In genomic region chr1:28259935-28260802, GRCh38 we compare ENCODE assay signal across 8 cellular contexts. TPM values are rescaled to one million over a fixed set of nuclear protein-coding genes. Genes with fewer than 3 reads are reported as not detected.
DNase-seq lines count a peak whose midpoint lies in the region; ATAC-seq and TF ChIP-seq lines count a peak whose summit lies in the region.

No MANE protein-coding gene starts in this region.

- peak overlapping the region; percentile 93 for H3K27ac ChIP-seq in RWPE1
- peak overlapping the region; percentile 73 to 88 (median 82) for H3K27ac ChIP-seq in body of pancreas
- H3K27ac ChIP-seq in rectal smooth muscle tissue (ENCODE audit: low read depth, low read length) = peak overlapping the region; percentile 86

- H3K27me3 Mint-ChIP-seq in Caco-2 (ENCODE audit: insufficient read depth, unreplicated experiment) = no peaks in the 10 kb centered on the region

- H3K36me3 Mint-ChIP-seq in Caco-2 (ENCODE audit: insufficient read depth, unreplicated experiment) = peaks cover 38% of the 10 kb centered on the region

- H3K36me3 ChIP-seq in Caco-2 (ENCODE audit: control insufficient read depth, insufficient read depth, low read length) (no peaks in the 10 kb centered on the region), body of pancreas (replicated peaks in 1 of 2; ENCODE audit: insufficient read depth in 1 of 2, low read depth in 2 of 2) (no peaks in the 10 kb centered on the region), rectal smooth muscle tissue (ENCODE audit: control insufficient read depth, insufficient read depth, low read length) (no peaks in the 10 kb centered on the region)

- peak; percentile 70 to 71 for DNase-seq in Caco-2
- DNase-seq in RWPE1 (ENCODE audit: low spot score) = peak; percentile 63
- peak; percentile 60 to 78 (median 75) for DNase-seq in body of pancreas
- no peak for DNase-seq in cerebellar nuclear complex (lab: John Stamatoyannopoulos, UW)
- DNase-seq in NAMALWA (ENCODE audit: low spot score) = no peak

- peaks cover 13% of the 10 kb centered on the region for H3K4me1 Mint-ChIP-seq in Caco-2 (ENCODE audit: low read depth, unreplicated experiment)

- POLR2A ChIA-PET in Caco-2 (lab: Charles Lee) (interaction anchor here (0.6 to 1.0 kb wide), 3 partner anchors 24 to 157 kb away, joined by 3 to 5 read pairs (median 3); partner anchors contain the start of genes ATP5IF1 and MED18), RWPE1 (lab: Yijun Ruan, JAX; ENCODE audit: low non-redundant PET) (interaction anchor here (0.6 to 1.0 kb wide), 4 partner anchors 11 to 109 kb away, joined by 3 to 7 read pairs (median 3); no protein-coding TSS in a partner anchor)

- H3K27ac Mint-ChIP-seq in Caco-2 (ENCODE audit: unreplicated experiment) = peak overlapping the region; percentile 92

- ATAC-seq in HG02970 (IDR thresholded peaks at IDR 0.05; ENCODE audit: low FRiP score, unreplicated experiment) (peak; percentile 19), body of pancreas (peak; percentile 45)

- H3K9me3 ChIP-seq in Caco-2 (no peaks in the 10 kb centered on the region), body of pancreas (no peaks in the 10 kb centered on the region)

- BruUV-seq in Caco-2 (replicated peaks; lab: Mats Ljungman, UMichigan) = no TSS peak

- TF ChIP-seq CTCF in Caco-2 (IDR thresholded peaks at IDR 0.05; ENCODE audit: insufficient read depth in 1 of 2, low read depth in 1 of 2, low read length in 1 of 2, severe bottlenecking in 1 of 2, unreplicated experiment in 1 of 2) = no peak
- TF ChIP-seq CTCF in RWPE1 (conservative IDR thresholded peaks at IDR 0.05; ENCODE audit: low read depth) = no peak
- TF ChIP-seq CTCF in body of pancreas (IDR thresholded peaks at IDR 0.05) = no peak

- H3K4me3 Mint-ChIP-seq in Caco-2 (ENCODE audit: unreplicated experiment) = peak overlapping the region; percentile 73

- no peak for TF ChIP-seq POLR2A in body of pancreas (IDR thresholded peaks at IDR 0.05)

- H3K9ac ChIP-seq in rectal smooth muscle tissue (ENCODE audit: low read length) = peak overlapping the region; percentile 62

- no peaks in the 10 kb centered on the region for H3K27me3 ChIP-seq in Caco-2 (replicated peaks; ENCODE audit: control insufficient read depth, insufficient read depth, low read length)
- H3K27me3 ChIP-seq in body of pancreas = no peaks in the 10 kb centered on the region
- no peaks in the 10 kb centered on the region for H3K27me3 ChIP-seq in rectal smooth muscle tissue (ENCODE audit: control insufficient read depth, insufficient read depth, low read length)

- intact Hi-C loops in Caco-2 (cut with micrococcal nuclease; ENCODE audit: unreplicated experiment) (no loop called here), body of pancreas (cut with DNase I) (no loop called here)

- H3K4me1 ChIP-seq in Caco-2 = 0 out of 2 replicates have a peak, but pooled peaks cover 4% of the 10 kb centered on the region
- peaks cover 47% of the 10 kb centered on the region for H3K4me1 ChIP-seq in body of pancreas
- H3K4me1 ChIP-seq in rectal smooth muscle tissue (ENCODE audit: control insufficient read depth, insufficient read depth, low read length) = peaks cover 2% of the 10 kb centered on the region

- WGBS in body of pancreas, 2 donors = 0 to 2% methylated on average over 11 to 60 of the region's 66 CpGs

- no peaks in the 10 kb centered on the region for H3K9me3 Mint-ChIP-seq in Caco-2 (ENCODE audit: unreplicated experiment)

- CTCF ChIA-PET in Caco-2 (lab: Charles Lee) = interaction anchor here (2.4 kb wide), 1 partner anchor 11 kb away, joined by 13 read pairs; no protein-coding TSS in a partner anchor
- CTCF ChIA-PET in RWPE1 (lab: Yijun Ruan, JAX) = interaction anchor here (0.5 to 1.5 kb wide), 2 partner anchors 10 to 12 kb away, joined by 3 to 14 read pairs; no protein-coding TSS in a partner anchor

- H3K4me3 ChIP-seq in Caco-2 (ENCODE audit: low read depth, low read length) (peak overlapping the region; percentile 90), body of pancreas (peak overlapping the region; percentile 67 to 97), iPS-11a (ENCODE audit: low read depth, low read length) (peak overlapping the region; percentile 91), rectal smooth muscle tissue (ENCODE audit: low read length) (peak overlapping the region; percentile 95)

RNA-seq across cellular contexts. Expression of gene SESN2, which starts 0.9 kb away (rescaled TPM):
- total RNA-seq in Caco-2 (2022) = 33.2 and 34.5 TPM in 2 replicates
- 10 to 100 TPM in 1 of 2 donors, 1 to 10 TPM in 1; 8.2 to 12.5 TPM for total RNA-seq in body of pancreas

RNA-seq across cellular contexts. Expression of gene ATP5IF1, which starts 24.2 kb away (rescaled TPM):
- total RNA-seq in Caco-2 (2022) (126 and 130 TPM in 2 replicates), body of pancreas (10 to 100 TPM; 62.0 to 93.4 TPM)

RNA-seq across cellular contexts. Expression of gene DNAJC8, which starts 27.3 kb away (rescaled TPM):
- total RNA-seq in Caco-2 (2022) (67.3 and 69.4 TPM in 2 replicates), body of pancreas (10 to 100 TPM; 18.7 to 53.1 TPM)

Comparison
In these comparisons a context has a peak if more than half of its experiments do, and no peak if none do; other contexts are left out.
1. DNase-seq: peak in Caco-2 (2 of 2), RWPE1 (single experiment) and body of pancreas (4 of 4); none in cerebellar nuclear complex (0 of 2) and NAMALWA (single experiment).
2. Peak in every context shown above with its lines, with median percentiles within 50 percentile points of each other: H3K4me3 ChIP-seq and H3K27ac ChIP-seq.